In the genomic region with DNA sequence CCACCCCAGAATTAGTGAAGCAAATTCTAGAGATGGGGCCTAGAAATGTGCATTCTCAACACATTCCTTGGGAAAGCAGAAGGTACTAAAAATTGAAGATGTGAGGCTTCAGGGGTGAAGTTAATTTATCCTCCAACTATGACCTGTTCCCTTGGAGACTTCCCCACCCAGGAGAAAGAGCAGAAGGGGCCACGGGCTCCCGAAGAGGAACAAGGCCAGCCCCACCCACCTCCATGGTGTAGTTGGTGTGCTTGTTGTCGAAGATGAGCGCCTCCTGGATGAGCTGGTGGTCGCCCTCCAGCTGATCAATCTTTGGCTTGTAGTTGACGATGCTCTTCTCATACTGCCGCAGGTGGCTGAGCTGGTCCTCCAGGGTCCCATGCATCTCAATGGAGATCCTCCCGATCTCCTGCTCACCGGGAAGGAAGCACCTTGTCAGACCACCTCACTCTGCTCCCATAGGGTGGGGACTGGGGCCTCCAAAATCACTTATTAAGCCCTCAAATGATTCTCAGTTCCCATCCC, we compare ENCODE assay signal across 2 cellular contexts.
TF ChIP-seq lines count a peak whose summit lies in the region.

No MANE protein-coding gene starts in this region.

TF ChIP-seq in SK-N-SH, 30 proteins besides CTCF, POLR2A, EP300 and RAD21 (continued from another document):
- TF ChIP-seq REST (IDR thresholded peaks at IDR 0.05; ENCODE audit: low read depth, low read length), result no peak

TF ChIP-seq in SK-N-SH treated with all-trans-retinoic acid at 6 μM for 48 hours, 23 proteins besides CTCF, POLR2A, EP300 and RAD21 (continued from another document):
- TF ChIP-seq PATZ1 (CRISPR knock-in tag; IDR thresholded peaks at IDR 0.05; ENCODE audit: borderline replicate concordance) (no peak), ZFP3 (CRISPR knock-in tag; IDR thresholded peaks at IDR 0.05) (no peak), SNAI2 (CRISPR knock-in tag; IDR thresholded peaks at IDR 0.05) (no peak), PPARA (CRISPR knock-in tag; IDR thresholded peaks at IDR 0.05; ENCODE audit: borderline replicate concordance) (no peak), BACH2 (CRISPR knock-in tag; IDR thresholded peaks at IDR 0.05; ENCODE audit: borderline replicate concordance) (no peak), RARB (CRISPR knock-in tag; IDR thresholded peaks at IDR 0.05) (no peak), CSDC2 (CRISPR knock-in tag; IDR thresholded peaks at IDR 0.05) (no peak), OSR1 (CRISPR knock-in tag; IDR thresholded peaks at IDR 0.05) (no peak)
- TF ChIP-seq, protein P1, sequence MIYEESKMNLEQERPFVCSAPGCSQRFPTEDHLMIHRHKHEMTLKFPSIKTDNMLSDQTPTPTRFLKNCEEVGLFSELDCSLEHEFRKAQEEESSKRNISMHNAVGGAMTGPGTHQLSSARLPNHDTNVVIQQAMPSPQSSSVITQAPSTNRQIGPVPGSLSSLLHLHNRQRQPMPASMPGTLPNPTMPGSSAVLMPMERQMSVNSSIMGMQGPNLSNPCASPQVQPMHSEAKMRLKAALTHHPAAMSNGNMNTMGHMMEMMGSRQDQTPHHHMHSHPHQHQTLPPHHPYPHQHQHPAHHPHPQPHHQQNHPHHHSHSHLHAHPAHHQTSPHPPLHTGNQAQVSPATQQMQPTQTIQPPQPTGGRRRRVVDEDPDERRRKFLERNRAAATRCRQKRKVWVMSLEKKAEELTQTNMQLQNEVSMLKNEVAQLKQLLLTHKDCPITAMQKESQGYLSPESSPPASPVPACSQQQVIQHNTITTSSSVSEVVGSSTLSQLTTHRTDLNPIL (CRISPR knock-in tag; IDR thresholded peaks at IDR 0.05; ENCODE audit: low read depth), result no peak
TF ChIP-seq in SK-N-SH treated with all-trans-retinoic acid at 6 μM for 48 hours: peak in this region for 0.
